ENCODE assay signal across 6 cellular contexts in genomic region chr19:57500400-57500799, GRCh38. TPM values are rescaled to one million over a fixed set of nuclear protein-coding genes. Genes with fewer than 3 reads are reported as not detected.
DNase-seq lines count a peak whose midpoint lies in the region; TF ChIP-seq lines count a peak whose summit lies in the region.
"Not testable (repeated sequence)": the region's sequence is repeated elsewhere in the genome, so short reads cannot be mapped to it uniquely, and the experiment has no call there.

No MANE protein-coding gene starts in this region.

- H3K9me2 ChIP-seq in OCI-LY1 (ENCODE audit: low read depth, low read length): not testable (repeated sequence)

- peaks cover 20% of the 10 kb centered on the region for H3K4me1 Mint-ChIP-seq in activated naive CD8-positive, alpha-beta T cell treated with anti-CD3 and anti-CD28 coated beads for 36 hours
- peaks cover 16% of the 10 kb centered on the region for H3K4me1 Mint-ChIP-seq in type B pancreatic cell (ENCODE audit: unreplicated experiment)

- TF ChIP-seq CTCF in GM12864 (IDR thresholded peaks at IDR 0.05; ENCODE audit: low read depth, low read length, missing control alignments); OCI-LY1 (IDR thresholded peaks at IDR 0.05; ENCODE audit: low read length); fibroblast of pulmonary artery (IDR thresholded peaks at IDR 0.05; ENCODE audit: low read length, missing control alignments); type B pancreatic cell (conservative IDR thresholded peaks at IDR 0.05): not testable (repeated sequence)

- not testable (repeated sequence) for H3K27me3 ChIP-seq in OCI-LY1 (ENCODE audit: insufficient read depth, low read length)

- H3K27me3 Mint-ChIP-seq in activated naive CD8-positive, alpha-beta T cell treated with anti-CD3 and anti-CD28 coated beads for 36 hours; type B pancreatic cell: not testable (repeated sequence)

- H4K20me1 ChIP-seq in OCI-LY1 (ENCODE audit: insufficient read depth, low read length): not testable (repeated sequence)

- H3K36me3 Mint-ChIP-seq in activated naive CD8-positive, alpha-beta T cell treated with anti-CD3 and anti-CD28 coated beads for 36 hours: peaks cover 64% of the 10 kb centered on the region
- peaks cover 47% of the 10 kb centered on the region for H3K36me3 Mint-ChIP-seq in type B pancreatic cell

- not testable (repeated sequence) for H3F3A ChIP-seq in OCI-LY1 (ENCODE audit: insufficient read depth, low read length)

- not testable (repeated sequence) for DNase-seq in GM12864 (ENCODE audit: low read depth); activated naive CD8-positive, alpha-beta T cell treated with anti-CD3 and anti-CD28 coated beads for 36 hours; type B pancreatic cell (ENCODE audit: extremely low spot score, unreplicated experiment)
- peak; percentile 69 for DNase-seq in fibroblast of pulmonary artery (ENCODE audit: low read depth)
- peak; percentile 15 for DNase-seq in myocyte (ENCODE audit: low read depth)

- H3K27ac ChIP-seq in OCI-LY1 (ENCODE audit: low read depth, low read length, poor library complexity, severe bottlenecking): not testable (repeated sequence)

- peaks cover 42% of the 10 kb centered on the region for H3K9me3 Mint-ChIP-seq in activated naive CD8-positive, alpha-beta T cell treated with anti-CD3 and anti-CD28 coated beads for 36 hours
- H3K9me3 Mint-ChIP-seq in type B pancreatic cell: peaks cover 30% of the 10 kb centered on the region

- peak overlapping the region; percentile 38; the same call in 1 of the 2 replicates for H3K9ac ChIP-seq in OCI-LY1 (ENCODE audit: low read length)

- H3K4me3 Mint-ChIP-seq in activated naive CD8-positive, alpha-beta T cell treated with anti-CD3 and anti-CD28 coated beads for 36 hours: peak overlapping the region; percentile 90
- peak overlapping the region; percentile 88 for H3K4me3 Mint-ChIP-seq in type B pancreatic cell

- H3K9me3 ChIP-seq in OCI-LY1 (ENCODE audit: low read length): not testable (repeated sequence)

- H3K79me2 ChIP-seq in OCI-LY1 (ENCODE audit: insufficient read depth, low read length): peaks cover 10% of the 10 kb centered on the region; the same call in 1 of the 2 replicates

- H3K4me3 ChIP-seq in GM12864 (ENCODE audit: low read depth, low read length) (peak overlapping the region; percentile 27), OCI-LY1 (ENCODE audit: low read depth, low read length, poor library complexity, severe bottlenecking) (peak overlapping the region; percentile 73), fibroblast of pulmonary artery (replicated peaks; ENCODE audit: low read depth, low read length) (peak overlapping the region; percentile 61)

- H2AFZ ChIP-seq in OCI-LY1 (ENCODE audit: low read length): not testable (repeated sequence)

- peaks cover 36% of the 10 kb centered on the region for H3K36me3 ChIP-seq in OCI-LY1 (ENCODE audit: insufficient read depth, low read length)

- not testable (repeated sequence) for H3K4me1 ChIP-seq in OCI-LY1 (ENCODE audit: insufficient read depth, low read length, severe bottlenecking)

- peak overlapping the region; percentile 73 for H3K27ac Mint-ChIP-seq in activated naive CD8-positive, alpha-beta T cell treated with anti-CD3 and anti-CD28 coated beads for 36 hours
- H3K27ac Mint-ChIP-seq in type B pancreatic cell: peak overlapping the region; percentile 77

- H3K4me2 ChIP-seq in OCI-LY1 (ENCODE audit: low read length): peak overlapping the region; percentile 60

RNA-seq across cellular contexts. Expression of gene ZNF773, which starts 0.7 kb away (rescaled TPM):
- total RNA-seq in activated naive CD8-positive, alpha-beta T cell treated with anti-CD3 and anti-CD28 coated beads for 36 hours: 1 to 10 TPM; 8.5 to 9.1 TPM
- total RNA-seq in myocyte (16.2 and 17.8 TPM in 2 replicates), type B pancreatic cell (ENCODE audit: low replicate concordance) (9.6 and 9.8 TPM in 2 replicates)
- 12.5 TPM for polyA plus RNA-seq in myocyte (2012)

RNA-seq across cellular contexts. Expression of gene ZNF419, which starts 12.8 kb away (rescaled TPM):
- 1 to 10 TPM; 7.5 to 7.8 TPM for total RNA-seq in activated naive CD8-positive, alpha-beta T cell treated with anti-CD3 and anti-CD28 coated beads for 36 hours
- total RNA-seq in myocyte (12.3 and 14.0 TPM in 2 replicates), type B pancreatic cell (ENCODE audit: low replicate concordance) (15.4 and 18.4 TPM in 2 replicates)
- polyA plus RNA-seq in myocyte (2012): 11.4 TPM

RNA-seq across cellular contexts. Expression of gene ZNF772, which starts 23.0 kb away (rescaled TPM):
- total RNA-seq in activated naive CD8-positive, alpha-beta T cell treated with anti-CD3 and anti-CD28 coated beads for 36 hours: 1 to 10 TPM; 9.3 to 9.7 TPM
- 22.8 and 33.6 TPM in 2 replicates for total RNA-seq in myocyte
- 8.3 TPM for polyA plus RNA-seq in myocyte (2012)
- total RNA-seq in type B pancreatic cell (ENCODE audit: low replicate concordance): 16.6 and 18.0 TPM in 2 replicates

RNA-seq across cellular contexts. Expression of gene ZNF549, which starts 26.8 kb away (rescaled TPM):
- total RNA-seq in activated naive CD8-positive, alpha-beta T cell treated with anti-CD3 and anti-CD28 coated beads for 36 hours: 1 to 10 TPM; 5.6 to 6.1 TPM
- 4.8 and 5.8 TPM in 2 replicates for total RNA-seq in myocyte
- 4.5 TPM for polyA plus RNA-seq in myocyte (2012)
- total RNA-seq in type B pancreatic cell (ENCODE audit: low replicate concordance): 8.5 and 9.2 TPM in 2 replicates

RNA-seq across cellular contexts. Expression of gene VN1R1, which starts 43.5 kb away (rescaled TPM):
- under 1 TPM; 0.30 to 0.31 TPM for total RNA-seq in activated naive CD8-positive, alpha-beta T cell treated with anti-CD3 and anti-CD28 coated beads for 36 hours
- total RNA-seq in myocyte (0.36 and 1.0 TPM in 2 replicates), type B pancreatic cell (ENCODE audit: low replicate concordance) (0.94 and 1.6 TPM in 2 replicates)
- 0.61 TPM for polyA plus RNA-seq in myocyte (2012)
